Comparison of ENCODE assay signal across 9 cellular contexts in genomic region chr20:50305636-50306477, GRCh38.
DNase-seq lines count a peak whose midpoint lies in the region; ATAC-seq and TF ChIP-seq lines count a peak whose summit lies in the region.
"Had no signal": no experiment of that assay in that cellular context is flagged by ENCODE, and none has a peak within 500 bp of the region (broad histone marks: within the 10 kb centered on the region; RNA-seq: fewer than 3 reads in every experiment).

No MANE protein-coding gene starts in this region.

- H3K4me2 ChIP-seq in H9 (ENCODE audit: insufficient read depth, insufficient read length, low read length): peak overlapping the region; percentile 17

- H2BK5ac ChIP-seq in H9 (ENCODE audit: insufficient read length, low read length): no peak overlapping the region

- H3K56ac ChIP-seq in H9 (ENCODE audit: insufficient read length, low read depth, low read length): no peak overlapping the region

- no peaks in the 10 kb centered on the region; the same call in 1 of the 2 replicates for H3K27me3 Mint-ChIP-seq in H9 (ENCODE audit: low read depth)

- peak overlapping the region in 1 of 3 experiments; percentile 42; a peak in 2 of 7 replicates for H3K27ac Mint-ChIP-seq in H9

- no peak overlapping the region for H4K8ac ChIP-seq in H9 (replicated peaks; ENCODE audit: insufficient read length, low read depth, low read length)

- H3K36me3 Mint-ChIP-seq in H9 (ENCODE audit: insufficient read depth in 1 of 3, low read depth in 3 of 3): no peaks in the 10 kb centered on the region

- no peaks in the 10 kb centered on the region for H3K9me3 Mint-ChIP-seq in H9

- H2BK120ac ChIP-seq in H9 (ENCODE audit: low read depth, low read length, poor library complexity, severe bottlenecking): no peak overlapping the region

- no peaks in the 10 kb centered on the region for H3K79me1 ChIP-seq in H9 (ENCODE audit: insufficient read depth, low read depth, low read length, poor library complexity, severe bottlenecking)

- H3K4me3 Mint-ChIP-seq in H9: peak overlapping the region in 1 of 2 experiments; percentile 25; a peak in 1 of 5 replicates

- TF ChIP-seq CTCF in H9 (conservative IDR thresholded peaks at IDR 0.05) (no peak), foreskin fibroblast (IDR thresholded peaks at IDR 0.05; ENCODE audit: low read depth, low read length) (no peak), sigmoid colon (IDR thresholded peaks at IDR 0.05) (no peak)

- no peak overlapping the region for H4K5ac ChIP-seq in H9 (ENCODE audit: insufficient read length, low read depth, low read length)

- H2AK5ac ChIP-seq in H9 (ENCODE audit: insufficient read length, low read length): no peak overlapping the region

- no peak overlapping the region for H3K18ac ChIP-seq in H9 (ENCODE audit: insufficient read length, low read depth, low read length)

- H3K36me3 ChIP-seq in sigmoid colon: no peaks in the 10 kb centered on the region

- no peak overlapping the region for H4K91ac ChIP-seq in H9 (ENCODE audit: insufficient read length, low read depth, low read length)

- no peak overlapping the region for H2BK15ac ChIP-seq in H9 (ENCODE audit: low read depth, low read length)

- intact Hi-C loops in sigmoid colon (cut with DNase I): loop anchor here (1.0 to 10.0 kb wide), 5 partner anchors 91 to 191 kb away; partner anchors contain the start of gene UBE2V1

- H3K4me3 ChIP-seq in foreskin fibroblast (ENCODE audit: low read depth in 1 of 2, low read length in 2 of 2) (no peak overlapping the region), sigmoid colon (no peak overlapping the region)

- H3K4ac ChIP-seq in H9 (ENCODE audit: low read depth, low read length): no peak overlapping the region

- H3K4me1 ChIP-seq in H9 (ENCODE audit: insufficient read depth, low read length) (peaks cover 5% of the 10 kb centered on the region), sigmoid colon (peaks cover 4 to 74% (median 68%) of the 10 kb centered on the region in 4 donors)

- no peak overlapping the region for H3K14ac ChIP-seq in H9 (ENCODE audit: insufficient read depth, low read length)

- ATAC-seq in HG03354 (IDR thresholded peaks at IDR 0.05; ENCODE audit: poor library complexity, severe bottlenecking, unreplicated experiment) (no peak), HG03045 (IDR thresholded peaks at IDR 0.05; ENCODE audit: unreplicated experiment) (no peak)

- TF ChIP-seq POLR2A in sigmoid colon (IDR thresholded peaks at IDR 0.05): peak in 1 of 2 donors; percentile 19

- no peak overlapping the region for H3K23ac ChIP-seq in H9 (ENCODE audit: insufficient read length, low read depth, low read length)

- H4K20me1 ChIP-seq in H9 (ENCODE audit: control insufficient read depth, insufficient read depth, insufficient read length): no peaks in the 10 kb centered on the region

- H3K4me1 Mint-ChIP-seq in H9: peaks cover 14 to 23% of the 10 kb centered on the region in 2 experiments

- peak in 1 of 4 donors; percentile 42 for TF ChIP-seq EP300 in sigmoid colon (IDR thresholded peaks at IDR 0.05)

- H3K79me2 ChIP-seq in H9 (ENCODE audit: insufficient read depth, low read length): no peaks in the 10 kb centered on the region

- no peaks in the 10 kb centered on the region for H3K23me2 ChIP-seq in H9 (ENCODE audit: insufficient read length, low read depth, low read length, poor library complexity, severe bottlenecking)

- H3K27ac ChIP-seq in H9 (ENCODE audit: insufficient read length, low read depth, low read length) (no peak overlapping the region), sigmoid colon (peak overlapping the region; percentile 82 to 98 (median 92))

- DNase-seq in H9 (no peak), RPMI7951 (ENCODE audit: low read depth) (peak; percentile 58), foreskin fibroblast (peak; percentile 83 to 85), sigmoid colon (peak; percentile 93), foreskin melanocyte (no peak)
- DNase-seq in activated T-cell treated with anti-CD3 and anti-CD28 coated beads, Interleukin-2, amount 50 U/mL, for 48 hours: no peak
- DNase-seq: cerebellar nuclear complex had no signal

- WGBS in H9 (ENCODE audit: extremely low coverage, insufficient read length, low lambda C conversion rate): no CpG with 5 or more reads among the region's 19 CpGs
- 23 to 56% methylated on average over 19 of the region's 19 CpGs for WGBS in sigmoid colon, 2 donors

- H3T11ph ChIP-seq in H9 (ENCODE audit: low read length): no peak overlapping the region

- H3K9me3 ChIP-seq in H9 (ENCODE audit: control insufficient read depth, low read depth, low read length) (no peaks in the 10 kb centered on the region), sigmoid colon (no peaks in the 10 kb centered on the region)

- H3K27me3 ChIP-seq in H9 (ENCODE audit: insufficient read depth, low read length) (no peaks in the 10 kb centered on the region), sigmoid colon (no peaks in the 10 kb centered on the region)

- no peak overlapping the region for H2AFZ ChIP-seq in H9 (ENCODE audit: low read length)

- no peak overlapping the region for H2BK20ac ChIP-seq in H9 (ENCODE audit: low read depth, low read length, poor library complexity, severe bottlenecking)

- no peak overlapping the region for H2BK12ac ChIP-seq in H9 (ENCODE audit: insufficient read length, low read depth, low read length)

- no peak overlapping the region for H3K9ac ChIP-seq in H9 (ENCODE audit: extremely low read depth, insufficient read length, low read length)

Comparison
In these comparisons a context has a peak if more than half of its experiments do, and no peak if none do; other contexts are left out.
1. DNase-seq: peak in RPMI7951 (single experiment), foreskin fibroblast (2 of 2) and sigmoid colon (single experiment); none in H9 (single experiment), activated T-cell treated with anti-CD3 and anti-CD28 coated beads, Interleukin-2, amount 50 U/mL, for 48 hours (0 of 2) and foreskin melanocyte (single experiment).